In genomic region chr5:124725622-124726258, GRCh38 we compare ENCODE assay signal across 17 cellular contexts. TPM values are rescaled to one million over a fixed set of nuclear protein-coding genes. Genes with fewer than 3 reads are reported as not detected.
"Had no signal": no experiment of that assay in that cellular context is flagged by ENCODE, and none has a peak within 500 bp of the region (broad histone marks: within the 10 kb centered on the region; RNA-seq: fewer than 3 reads in every experiment).

No MANE protein-coding gene starts in this region.

- H3K36me3 Mint-ChIP-seq: stimulated activated effector memory CD8-positive, alpha-beta T cell treated with anti-CD3 and anti-CD28 coated beads, Interleukin-12 subunit alpha, Interleukin-12 subunit beta, amount 100 ng/mL, for 72 hours had no signal

- H3K4me3 Mint-ChIP-seq: activated naive CD4-positive, alpha-beta T cell treated with anti-CD3 and anti-CD28 coated beads for 36 hours; activated naive CD8-positive, alpha-beta T cell treated with anti-CD3 and anti-CD28 coated beads, Interleukin-2, amount 50 U/mL, for 24 hours; immature natural killer cell; stimulated activated effector memory CD8-positive, alpha-beta T cell treated with anti-CD3 and anti-CD28 coated beads, Interleukin-12 subunit alpha, Interleukin-12 subunit beta, amount 100 ng/mL, for 72 hours had no signal

- H3K4me3 ChIP-seq: breast epithelium, heart left ventricle, lung, thyroid gland had no signal

- H2AFZ ChIP-seq: parathyroid adenoma had no signal

- H3K9me3 Mint-ChIP-seq: activated naive CD4-positive, alpha-beta T cell treated with anti-CD3 and anti-CD28 coated beads for 36 hours; activated T-helper 2 cell treated with anti-CD3 and anti-CD28 coated beads, Interferon-gamma antibody, Interleukin-2, Interleukin-4, amounts not matched to agents 10 μg/mL and 5 μg/mL and 100 μg/mL, durations not matched to agents 14 hours and 24 hours and 36 hours had no signal

- ATAC-seq: activated naive CD8-positive, alpha-beta T cell treated with anti-CD3 and anti-CD28 coated beads, Interleukin-2, amount 50 U/mL, for 24 hours; heart left ventricle; stimulated activated effector memory CD8-positive, alpha-beta T cell treated with anti-CD3 and anti-CD28 coated beads, Interleukin-12 subunit alpha, Interleukin-12 subunit beta, amount 100 ng/mL, for 72 hours had no signal

- H3K27me3 ChIP-seq: breast epithelium, heart left ventricle, neutrophil, thyroid gland had no signal

- DNase-seq: activated CD4-positive, alpha-beta T cell treated with anti-CD3 and anti-CD28 coated beads, Interleukin-2, amount 50 U/mL, for 4 hours; activated CD4-positive, CD25-positive, alpha-beta regulatory T cell treated with anti-CD3 and anti-CD28 coated beads, Interleukin-2, amount 50 U/mL, for 72 hours; activated naive CD4-positive, alpha-beta T cell treated with anti-CD3 and anti-CD28 coated beads for 36 hours; activated naive CD8-positive, alpha-beta T cell treated with anti-CD3 and anti-CD28 coated beads, Interleukin-2, amount 50 U/mL, for 24 hours; aorta; dermis blood vessel endothelial cell; heart left ventricle; immature natural killer cell; retina; T1000; thyroid gland had no signal

- H3K9me3 ChIP-seq: breast epithelium, heart left ventricle, neutrophil, thyroid gland had no signal

- H3K27ac ChIP-seq: breast epithelium, heart left ventricle, neutrophil, parathyroid adenoma, thyroid gland had no signal

- H3K9ac ChIP-seq: parathyroid adenoma had no signal

- H3K27ac Mint-ChIP-seq: activated naive CD4-positive, alpha-beta T cell treated with anti-CD3 and anti-CD28 coated beads for 36 hours; activated naive CD8-positive, alpha-beta T cell treated with anti-CD3 and anti-CD28 coated beads, Interleukin-2, amount 50 U/mL, for 24 hours; activated T-helper 2 cell treated with anti-CD3 and anti-CD28 coated beads, Interferon-gamma antibody, Interleukin-2, Interleukin-4, amounts not matched to agents 10 μg/mL and 5 μg/mL and 100 μg/mL, durations not matched to agents 14 hours and 24 hours and 36 hours; immature natural killer cell; stimulated activated effector memory CD8-positive, alpha-beta T cell treated with anti-CD3 and anti-CD28 coated beads, Interleukin-12 subunit alpha, Interleukin-12 subunit beta, amount 100 ng/mL, for 72 hours had no signal

- H3K4me1 ChIP-seq: breast epithelium, parathyroid adenoma had no signal

- H3K4me1 Mint-ChIP-seq: stimulated activated effector memory CD8-positive, alpha-beta T cell treated with anti-CD3 and anti-CD28 coated beads, Interleukin-12 subunit alpha, Interleukin-12 subunit beta, amount 100 ng/mL, for 72 hours had no signal

- H3K36me3 ChIP-seq: breast epithelium, heart left ventricle, neutrophil, thyroid gland had no signal

RNA-seq across cellular contexts. Expression of gene ZNF608, which starts 20.7 kb away (rescaled TPM):
- total RNA-seq: activated naive CD4-positive, alpha-beta T cell treated with anti-CD3 and anti-CD28 coated beads for 36 hours; activated T-helper 2 cell treated with anti-CD3 and anti-CD28 coated beads, Interferon-gamma antibody, Interleukin-2, Interleukin-4, amounts not matched to agents 10 μg/mL and 5 μg/mL and 100 μg/mL, durations not matched to agents 14 hours and 24 hours and 36 hours had no signal
- polyA plus RNA-seq: immature natural killer cell had no signal
